Comparison of ENCODE assay signal across 15 cellular contexts in genomic region chr10:58937423-58937822, GRCh38.
DNase-seq lines count a peak whose midpoint lies in the region; ATAC-seq and TF ChIP-seq lines count a peak whose summit lies in the region.
"Had no signal": no experiment of that assay in that cellular context is flagged by ENCODE, and none has a peak within 500 bp of the region (broad histone marks: within the 10 kb centered on the region; RNA-seq: fewer than 3 reads in every experiment).

No MANE protein-coding gene starts in this region.

- H3K27ac ChIP-seq in GM23338 (ENCODE audit: low read depth), result no peak overlapping the region
- H3K27ac ChIP-seq in heart left ventricle, result peak overlapping the region in 3 of 12 donors; percentile 18 to 41 (median 30)
- H3K27ac ChIP-seq in osteoblast (ENCODE audit: low read depth, low read length), result no peak overlapping the region

- H3K27me3 Mint-ChIP-seq in GM23338 (ENCODE audit: insufficient read depth, low read depth, poor library complexity), result peaks cover 6% of the 10 kb centered on the region

- H2AFZ ChIP-seq in GM23338, result peak overlapping the region; percentile 72; the same call in 1 of the 2 replicates
- no peak overlapping the region for H2AFZ ChIP-seq in osteoblast (ENCODE audit: low read length)

- WGBS in heart left ventricle, 4 donors, result 73 to 82% (median 80%) methylated on average over 9 of the region's 9 CpGs

- intact Hi-C loops in heart left ventricle (cut with DNase I) (no loop called here), left ventricle myocardium superior (cut with micrococcal nuclease) (no loop called here)

- no peak overlapping the region for H3K4me2 ChIP-seq in GM23338
- no peak overlapping the region for H3K4me2 ChIP-seq in osteoblast (ENCODE audit: insufficient read depth, low read length)

- no peaks in the 10 kb centered on the region for H3K4me1 Mint-ChIP-seq in GM23338
- H3K4me1 Mint-ChIP-seq: CD4-positive, alpha-beta memory T cell had no signal

- H3K9me3 ChIP-seq in heart left ventricle, result no peaks in the 10 kb centered on the region
- H3K9me3 ChIP-seq in osteoblast (ENCODE audit: low read depth, low read length), result no peaks in the 10 kb centered on the region

- no peak overlapping the region for H3K27ac Mint-ChIP-seq in GM23338
- H3K27ac Mint-ChIP-seq: CD4-positive, alpha-beta memory T cell had no signal

- H3K27me3 ChIP-seq in GM23338 (ENCODE audit: insufficient read depth) (no peaks in the 10 kb centered on the region), heart left ventricle (no peaks in the 10 kb centered on the region), osteoblast (ENCODE audit: insufficient read depth, low read length) (no peaks in the 10 kb centered on the region)

- no peaks in the 10 kb centered on the region for H3K4me1 ChIP-seq in GM23338 (ENCODE audit: insufficient read depth)
- no peaks in the 10 kb centered on the region for H3K4me1 ChIP-seq in heart left ventricle
- peaks cover 8% of the 10 kb centered on the region for H3K4me1 ChIP-seq in osteoblast (ENCODE audit: insufficient read depth, low read length)

- H3K79me2 ChIP-seq in GM23338 (replicated peaks; ENCODE audit: insufficient read depth) (no peaks in the 10 kb centered on the region), osteoblast (ENCODE audit: insufficient read depth, low read length) (no peaks in the 10 kb centered on the region)

- TF ChIP-seq CTCF in GM23338 (conservative IDR thresholded peaks at IDR 0.05; ENCODE audit: low read depth in 2 of 2) (no peak), heart left ventricle (IDR thresholded peaks at IDR 0.05) (no peak), osteoblast (IDR thresholded peaks at IDR 0.05; ENCODE audit: extremely low read depth, low read depth, low read length) (no peak)

- DNase-seq in GM23338 (ENCODE audit: low spot score) (no peak), heart left ventricle (no peak), left ventricle myocardium superior (peak; percentile 39), osteoblast (ENCODE audit: insufficient read length, low spot score, missing footprints) (no peak), NAMALWA (ENCODE audit: low spot score) (no peak)
- DNase-seq: C1 segment of cervical spinal cord; Calu3; CD4-positive, alpha-beta memory T cell; COR-L47; DMS53; DMS79 treated with DMSO at 0.1 percent for 48 hours; GF-D8; H7; HCEC 1CT had no signal

- ATAC-seq in GM23338, result no peak
- peak in 3 of 4 donors; percentile 18 to 39 (median 27) for ATAC-seq in heart left ventricle
- ATAC-seq in left ventricle myocardium superior, result peak; percentile 80
- ATAC-seq in GM21526 (IDR thresholded peaks at IDR 0.05; ENCODE audit: low FRiP score, unreplicated experiment), result no peak

- H3K9me2 ChIP-seq in GM23338 (ENCODE audit: insufficient read depth), result peaks cover 13% of the 10 kb centered on the region; the same call in 1 of the 2 replicates

- H3K36me3 Mint-ChIP-seq in GM23338 (ENCODE audit: low read depth), result no peaks in the 10 kb centered on the region
- H3K36me3 Mint-ChIP-seq: CD4-positive, alpha-beta memory T cell had no signal

- no peak overlapping the region for H3K4me3 Mint-ChIP-seq in GM23338
- H3K4me3 Mint-ChIP-seq: CD4-positive, alpha-beta memory T cell had no signal

- no peaks in the 10 kb centered on the region for H3K9me3 Mint-ChIP-seq in GM23338

- no peaks in the 10 kb centered on the region for H3K36me3 ChIP-seq in GM23338 (ENCODE audit: insufficient read depth)
- H3K36me3 ChIP-seq in heart left ventricle, result no peaks in the 10 kb centered on the region
- no peaks in the 10 kb centered on the region for H3K36me3 ChIP-seq in osteoblast (ENCODE audit: insufficient read depth, low read length)

- no peaks in the 10 kb centered on the region for H3F3A ChIP-seq in GM23338 (replicated peaks; ENCODE audit: low read depth)

- TF ChIP-seq POLR2A in heart left ventricle (IDR thresholded peaks at IDR 0.05), result no peak

- no peak overlapping the region for H3K4me3 ChIP-seq in GM23338
- H3K4me3 ChIP-seq in heart left ventricle, result no peak overlapping the region
- no peak overlapping the region for H3K4me3 ChIP-seq in osteoblast (ENCODE audit: insufficient read depth, low read length)

- H4K20me1 ChIP-seq in GM23338 (replicated peaks; ENCODE audit: insufficient read depth) (no peaks in the 10 kb centered on the region), osteoblast (ENCODE audit: insufficient read depth, low read length) (no peaks in the 10 kb centered on the region)

TF ChIP-seq in GM23338, 12 proteins besides CTCF, POLR2A, EP300 and RAD21 (continues in another document):
- TF ChIP-seq REST (IDR thresholded peaks at IDR 0.05; ENCODE audit: unreplicated experiment) (no peak), CREB1 (CRISPR knock-in tag; IDR thresholded peaks at IDR 0.05; ENCODE audit: low read depth) (no peak), EZH2phosphoT487 (IDR thresholded peaks at IDR 0.05; ENCODE audit: unreplicated experiment) (no peak), ZNF331 (CRISPR knock-in tag; IDR thresholded peaks at IDR 0.05; ENCODE audit: low read depth) (no peak), NANOG (IDR thresholded peaks at IDR 0.05; ENCODE audit: borderline replicate concordance) (no peak), ZNF114 (CRISPR knock-in tag; IDR thresholded peaks at IDR 0.05) (no peak)

Comparison
In these comparisons a context has a peak if more than half of its experiments do, and no peak if none do; other contexts are left out.
1. ATAC-seq: peak in heart left ventricle (3 of 4) and left ventricle myocardium superior (single experiment); none in GM23338 (single experiment) and GM21526 (single experiment).